Comparison of ENCODE assay signal across 7 cellular contexts in the genomic region with DNA sequence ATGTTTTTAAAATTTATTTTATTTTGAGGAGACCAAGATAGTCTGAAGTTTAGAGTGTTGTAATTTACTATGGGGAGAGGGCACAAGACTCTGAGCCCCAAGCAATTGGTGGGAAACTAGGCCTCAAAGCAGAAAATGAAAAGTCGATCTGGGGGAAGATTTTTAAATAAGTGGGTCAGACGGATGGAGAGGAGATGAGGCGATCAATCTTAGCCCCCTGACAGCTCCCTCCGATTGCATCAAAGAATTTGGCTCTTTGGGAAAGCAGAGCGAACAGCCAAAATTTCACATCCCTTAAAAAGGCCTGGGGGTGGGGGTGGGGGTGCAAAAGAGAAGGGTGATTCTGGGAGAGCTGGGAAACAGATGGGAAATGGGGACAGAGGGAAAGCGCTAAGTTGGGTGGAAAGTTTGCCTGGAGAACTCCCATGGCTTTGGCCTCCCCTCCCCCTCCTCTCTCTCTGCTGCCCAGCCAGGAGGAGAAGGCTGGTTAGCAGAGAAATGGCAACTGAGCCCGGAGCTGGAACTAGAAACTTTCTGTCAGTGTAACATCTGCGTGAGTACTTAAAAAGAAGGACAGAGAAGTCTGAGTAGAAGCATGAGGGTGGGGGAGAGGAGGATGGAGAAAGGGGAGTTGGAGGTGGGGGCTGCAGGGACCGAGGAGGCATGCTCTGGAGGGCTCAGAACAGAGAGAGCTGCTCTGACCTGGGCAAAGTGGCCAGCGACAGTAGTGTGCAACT. TPM values are rescaled to one million over a fixed set of nuclear protein-coding genes. Genes with fewer than 3 reads are reported as not detected.
DNase-seq lines count a peak whose midpoint lies in the region; ATAC-seq and TF ChIP-seq lines count a peak whose summit lies in the region.
"Had no signal": no experiment of that assay in that cellular context is flagged by ENCODE, and none has a peak within 500 bp of the region (broad histone marks: within the 10 kb centered on the region; RNA-seq: fewer than 3 reads in every experiment).

No MANE protein-coding gene starts in this region.

- peaks cover 14% of the 10 kb centered on the region for H3K4me1 ChIP-seq in SJCRH30

- CTCF ChIA-PET in AG04450 (lab: Charles Lee) = interaction anchor here (0.6 to 1.6 kb wide), 7 partner anchors 43 to 270 kb away, joined by 3 to 5 read pairs (median 3); no protein-coding TSS in a partner anchor

- H3K27ac ChIP-seq in AG04450 (ENCODE audit: low read depth, low read length) (peak overlapping the region; percentile 84), SJCRH30 (no peak overlapping the region)

- H3K27me3 Mint-ChIP-seq in immature natural killer cell (ENCODE audit: low read depth in 3 of 3) = peaks cover 6 to 14% (median 7%) of the 10 kb centered on the region in 3 donors

- H3K27me3 ChIP-seq in AG04450 (ENCODE audit: control insufficient read depth, insufficient read depth, low read length) (no peaks in the 10 kb centered on the region), SJCRH30 (no peaks in the 10 kb centered on the region)

- no peak for ATAC-seq in GM21786 (IDR thresholded peaks at IDR 0.05; ENCODE audit: unreplicated experiment)

- POLR2A ChIA-PET in AG04450 (lab: Yijun Ruan, JAX) = interaction anchor here (0.6 to 2.1 kb wide), 12 partner anchors 10 to 329 kb away, joined by 3 to 11 read pairs (median 4); no protein-coding TSS in a partner anchor

- H3K36me3 ChIP-seq in SJCRH30 = peaks cover 1% of the 10 kb centered on the region; the same call in 1 of the 2 replicates

- H3K9me3 ChIP-seq in AG04450 (ENCODE audit: control insufficient read depth, insufficient read depth, low read length) = no peaks in the 10 kb centered on the region; the same call in 1 of the 2 replicates
- no peaks in the 10 kb centered on the region for H3K9me3 ChIP-seq in SJCRH30 (replicated peaks)

- no peaks in the 10 kb centered on the region for H3K9me3 Mint-ChIP-seq in immature natural killer cell

- H3K4me3 Mint-ChIP-seq in immature natural killer cell = peak overlapping the region; percentile 11 to 96 (median 75)

- peaks cover 0 to 10% (median 0%) of the 10 kb centered on the region in 3 donors for H3K36me3 Mint-ChIP-seq in immature natural killer cell

- DNase-seq in AG04450 (ENCODE audit: low read depth, low spot score) (no peak), SJCRH30 (peak; percentile 22 to 51), immature natural killer cell (no peak), NOMO-1 (lab: John Stamatoyannopoulos, UW; ENCODE audit: unreplicated experiment in 2 of 2) (no peak), GM10266 (ENCODE audit: extremely low spot score) (no peak)
- DNase-seq: EL had no signal

- H3K4me1 Mint-ChIP-seq in immature natural killer cell = peaks cover 61 to 63% of the 10 kb centered on the region in 2 donors

- TF ChIP-seq CTCF in AG04450 (IDR thresholded peaks at IDR 0.05; ENCODE audit: low read depth, low read length) = no peak
- TF ChIP-seq CTCF in GM10266 (IDR thresholded peaks at IDR 0.05; ENCODE audit: control insufficient read depth, insufficient read depth, low read depth, missing control alignments) = no peak

- H3K27ac Mint-ChIP-seq in immature natural killer cell = peak overlapping the region in 5 of 6 donors; percentile 30 to 99 (median 92)

- H3K4me3 ChIP-seq in AG04450 (ENCODE audit: low read depth, low read length) (peak overlapping the region; percentile 47), SJCRH30 (peak overlapping the region; percentile 0; the same call in 1 of the 2 replicates)

RNA-seq across cellular contexts. Expression of a gene that starts 1.4 kb away (rescaled TPM):
- 16.3 and 17.9 TPM in 2 replicates for polyA plus RNA-seq in AG04450 (2011; rRNA removed)
- 7.4 and 10.2 TPM in 2 replicates for polyA minus RNA-seq in AG04450 (2011; rRNA and poly(A)+ RNA removed)
- 5.9 and 7.6 TPM in 2 replicates for total RNA-seq in SJCRH30 (2014; rRNA removed; shearing (Covaris generic))
- 10 to 100 TPM; 15.9 to 32.6 (median 18.3) TPM for polyA plus RNA-seq in immature natural killer cell

RNA-seq across cellular contexts. Expression of a gene that starts 15.5 kb away (rescaled TPM):
- polyA plus RNA-seq in AG04450 (2011; rRNA removed) = not detected in 2 replicates
- not detected in 2 replicates for polyA minus RNA-seq in AG04450 (2011; rRNA and poly(A)+ RNA removed)
- total RNA-seq in SJCRH30 (2014; rRNA removed; shearing (Covaris generic)) = not detected in 2 replicates
- polyA plus RNA-seq in immature natural killer cell = not detected

RNA-seq across cellular contexts. Expression of a gene that starts 31.8 kb away (rescaled TPM):
- polyA plus RNA-seq in AG04450 (2011; rRNA removed) (5.8 and 6.1 TPM in 2 replicates), immature natural killer cell (under 1 TPM in 2 of 3 donors, not detected in 1; 0.14 to 0.53 TPM)
- polyA minus RNA-seq in AG04450 (2011; rRNA and poly(A)+ RNA removed) = 8.2 and 9.9 TPM in 2 replicates
- total RNA-seq in SJCRH30 (2014; rRNA removed; shearing (Covaris generic)) = 3.7 and 4.3 TPM in 2 replicates

RNA-seq across cellular contexts. Expression of a gene that starts 43.7 kb away (rescaled TPM):
- polyA plus RNA-seq in AG04450 (2011; rRNA removed) (28.3 and 33.0 TPM in 2 replicates), immature natural killer cell (under 1 TPM in 2 of 3 donors, not detected in 1; 0.26 to 0.45 TPM)
- 12.3 and 12.5 TPM in 2 replicates for polyA minus RNA-seq in AG04450 (2011; rRNA and poly(A)+ RNA removed)
- 7.4 and 8.8 TPM in 2 replicates for total RNA-seq in SJCRH30 (2014; rRNA removed; shearing (Covaris generic))

RNA-seq across cellular contexts. Expression of a gene that starts 47.2 kb away (rescaled TPM):
- 9.4 and 9.8 TPM in 2 replicates for polyA plus RNA-seq in AG04450 (2011; rRNA removed)
- polyA minus RNA-seq in AG04450 (2011; rRNA and poly(A)+ RNA removed) = 4.2 and 4.4 TPM in 2 replicates
- 0.51 and 0.61 TPM in 2 replicates for total RNA-seq in SJCRH30 (2014; rRNA removed; shearing (Covaris generic))
- not detected for polyA plus RNA-seq in immature natural killer cell

Comparison
In these comparisons a context has a peak if more than half of its experiments do, and no peak if none do; other contexts are left out.
1. DNase-seq: peak in SJCRH30 (2 of 2); none in AG04450 (single experiment), immature natural killer cell (0 of 3), NOMO-1 (0 of 2) and GM10266 (single experiment).